In the genomic region with DNA sequence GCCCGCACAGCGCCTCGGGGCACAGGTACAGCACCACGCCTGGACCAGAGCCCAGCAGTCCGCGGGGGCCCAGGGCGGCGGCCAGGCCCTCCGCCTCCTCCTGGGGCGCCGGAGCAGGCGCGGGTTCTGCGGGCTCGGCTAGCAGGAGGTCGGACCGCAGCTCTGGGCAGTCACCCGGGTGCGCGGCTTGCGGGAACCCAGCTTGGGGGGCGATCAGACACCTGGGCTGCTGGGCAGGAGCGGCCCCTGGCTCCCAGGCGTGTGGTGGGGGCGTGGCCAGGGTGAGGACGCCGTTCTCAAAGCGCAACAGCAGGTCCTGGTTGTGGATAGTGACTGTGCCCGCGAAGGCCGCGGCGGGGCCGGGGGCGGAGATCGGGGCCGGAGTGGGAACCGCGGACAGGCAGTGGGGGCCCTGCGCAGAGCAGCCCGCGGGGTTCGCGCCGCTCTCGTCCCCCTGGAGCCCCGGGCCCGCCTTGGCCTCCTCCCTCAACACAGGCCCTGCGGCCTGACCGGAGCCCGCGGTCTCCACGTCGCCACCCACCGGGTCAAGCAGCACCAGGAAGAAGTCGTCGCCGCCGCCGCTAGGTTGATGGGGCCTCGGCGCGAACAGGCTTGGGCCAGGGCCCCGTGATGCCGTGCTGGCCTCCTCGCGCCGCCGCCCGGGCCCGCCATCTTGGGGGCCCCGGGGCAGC, we compare ENCODE assay signal across 9 cellular contexts. TPM values are rescaled to one million over a fixed set of nuclear protein-coding genes. Genes with fewer than 3 reads are reported as not detected.
DNase-seq lines count a peak whose midpoint lies in the region; ATAC-seq and TF ChIP-seq lines count a peak whose summit lies in the region.
"Not testable (repeated sequence)": the region's sequence is repeated elsewhere in the genome, so short reads cannot be mapped to it uniquely, and the experiment has no call there.
"Had no signal": no experiment of that assay in that cellular context is flagged by ENCODE, and none has a peak within 500 bp of the region (broad histone marks: within the 10 kb centered on the region; RNA-seq: fewer than 3 reads in every experiment).

No MANE protein-coding gene starts in this region.

- intact Hi-C loops in gastrocnemius medialis (cut with DNase I; ENCODE audit: low total_unique reads), result not testable (repeated sequence)

- H3K27ac ChIP-seq in caudate nucleus (ENCODE audit: low read depth, low read length), result peak overlapping the region; percentile 67
- H3K27ac ChIP-seq in iPS-20b (ENCODE audit: low read length), result not testable (repeated sequence)
- peak overlapping the region; percentile 74 to 95 (median 91) for H3K27ac ChIP-seq in gastrocnemius medialis

- not testable (repeated sequence) for TF ChIP-seq CTCF in BE2C (IDR thresholded peaks at IDR 0.05; ENCODE audit: low read depth, low read length)
- peak in 1 of 5 experiments; percentile 14 for TF ChIP-seq CTCF in gastrocnemius medialis (IDR thresholded peaks at IDR 0.05 in 4 of 5, conservative IDR thresholded peaks at IDR 0.05 in 1 of 5)

- H3K9me3 ChIP-seq in BE2C; MG63; iPS-20b (ENCODE audit: insufficient read depth, low read depth, low read length); gastrocnemius medialis: not testable (repeated sequence)

- H3K9ac ChIP-seq in iPS-20b (ENCODE audit: low read depth, low read length), result not testable (repeated sequence)

- H3K36me3 ChIP-seq in BE2C; MG63; iPS-20b (ENCODE audit: insufficient read depth, low read depth, low read length); gastrocnemius medialis: not testable (repeated sequence)

- DNase-seq in BE2C (peak; percentile 37), MG63 (peak; percentile 15), caudate nucleus (lab: John Stamatoyannopoulos, UW) (peak in 20 of 61 donors; percentile 1 to 63 (median 24)), gastrocnemius medialis (peak; percentile 16 to 64)
- DNase-seq in activated CD4-positive, CD25-positive, alpha-beta regulatory T cell treated with anti-CD3 and anti-CD28 coated beads, Interleukin-2, amount 50 U/mL, for 72 hours, result peak; percentile 43

- not testable (repeated sequence) for H3K27me3 ChIP-seq in BE2C; MG63; iPS-20b (ENCODE audit: insufficient read depth, low read length); gastrocnemius medialis

- peak overlapping the region; percentile 56 for H3K4me3 ChIP-seq in BE2C (ENCODE audit: low read depth, low read length)
- peak overlapping the region; percentile 44 for H3K4me3 ChIP-seq in MG63
- peak overlapping the region; percentile 50; the same call in 1 of the 2 replicates for H3K4me3 ChIP-seq in iPS-20b (ENCODE audit: low read length)
- H3K4me3 ChIP-seq in gastrocnemius medialis, result peak overlapping the region; percentile 53 to 71 (median 64)

- ATAC-seq in GM19035 (IDR thresholded peaks at IDR 0.05; ENCODE audit: unreplicated experiment) (peak; percentile 79), HG02870 (IDR thresholded peaks at IDR 0.05; ENCODE audit: unreplicated experiment) (peak; percentile 73), gastrocnemius medialis (peak; percentile 85 to 89)

- in situ Hi-C loops in gastrocnemius medialis (cut with MboI; ENCODE audit: low sequenced_read_pairs in 4 of 4), result loop anchor here in 2 of 4 donors (10.0 to 25.0 kb wide), 3 partner anchors 315 to 1097 kb away; a partner anchor contains a TSS

- H3K4me1 ChIP-seq in BE2C; iPS-20b (ENCODE audit: insufficient read depth, low read length): not testable (repeated sequence)
- peaks cover 19 to 28% of the 10 kb centered on the region in 2 donors for H3K4me1 ChIP-seq in gastrocnemius medialis

- TF ChIP-seq POLR2A in gastrocnemius medialis (IDR thresholded peaks at IDR 0.05), result peak in 1 of 2 donors; percentile 14

RNA-seq across cellular contexts. Expression of a gene that starts 0.5 kb away (rescaled TPM):
- 1.8 TPM for polyA plus RNA-seq in BE2C (2012; ENCODE audit: insufficient read depth, insufficient read length, low read depth)
- total RNA-seq in MG63 (2014; rRNA removed; shearing (Covaris generic); ENCODE audit: low replicate concordance), result 2.5 and 3.3 TPM in 2 replicates
- total RNA-seq in gastrocnemius medialis, result 1 to 10 TPM; 1.8 to 4.8 (median 2.2) TPM
- total RNA-seq: neural crest cell had no signal
